In the genomic region with DNA sequence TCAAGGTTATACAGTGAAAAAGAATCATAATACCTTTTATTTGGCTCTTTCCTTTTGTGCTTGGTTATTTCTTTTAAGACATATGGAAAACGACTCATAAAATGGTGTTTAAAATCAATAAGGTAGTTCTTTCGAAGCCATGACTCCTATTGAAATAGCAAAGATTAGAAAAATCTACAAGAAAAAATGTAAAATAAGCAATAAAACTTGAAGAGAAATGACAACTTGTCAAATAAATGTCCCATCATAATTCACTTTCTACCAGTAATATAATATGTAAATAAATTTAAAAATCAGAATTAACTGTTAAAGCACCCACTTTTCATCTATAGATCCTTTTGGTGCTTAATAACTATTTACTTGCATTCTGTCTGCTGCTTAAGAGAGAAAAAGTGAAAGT, we compare ENCODE assay signal across 9 cellular contexts.
"Had no signal": no experiment of that assay in that cellular context is flagged by ENCODE, and none has a peak within 500 bp of the region (broad histone marks: within the 10 kb centered on the region; RNA-seq: fewer than 3 reads in every experiment).

No MANE protein-coding gene starts in this region.

- H3K27ac ChIP-seq: HL-60 had no signal

- H3K27ac Mint-ChIP-seq: H9, HFFc6, IgD-negative memory B cell had no signal

- FAIRE-seq: H1, HepG2 had no signal

- H3K4me2 ChIP-seq: GM23338 had no signal

- H3K4me3 ChIP-seq: GM23338 had no signal

- H3K27me3 Mint-ChIP-seq: IgD-negative memory B cell had no signal

- DNase-seq: H9, HCEC 1CT, HFFc6, KG1 had no signal

- H2AFZ ChIP-seq: GM23338 had no signal

- H3K4me3 Mint-ChIP-seq: GM23338, H9, HFFc6, IgD-negative memory B cell had no signal

- ATAC-seq: GM23338, HepG2 had no signal
